Comparison of ENCODE assay signal across 10 cellular contexts in genomic region chr18:79577451-79578395, GRCh38.
A peak's percentile ranks its signal among the peaks of the same experiment; 100 is the strongest.
DNase-seq lines count a peak whose midpoint lies in the region; ATAC-seq lines count a peak whose summit lies in the region.
"Had no signal": no experiment of that assay in that cellular context is flagged by ENCODE, and none has a peak within 500 bp of the region (broad histone marks: within the 10 kb centered on the region; RNA-seq: fewer than 3 reads in every experiment).

No MANE protein-coding gene starts in this region.

- peaks cover 2% of the 10 kb centered on the region for H3K27me3 Mint-ChIP-seq in activated T-helper 1 cell treated with anti-CD3 and anti-CD28 coated beads, Interleukin-12 subunit alpha, Interleukin-12 subunit beta, Interleukin-2, Interleukin-4 antibody, amounts not matched to agents 30 ng/mL and 10 ng/mL and 1 ng/mL, durations not matched to agents 14 hours and 24 hours and 36 hours (ENCODE audit: insufficient read depth)

- no peaks in the 10 kb centered on the region for H3K4me1 Mint-ChIP-seq in stimulated activated effector memory CD8-positive, alpha-beta T cell treated with anti-CD3 and anti-CD28 coated beads, Interleukin-12 subunit alpha, Interleukin-12 subunit beta, amount 100 ng/mL, for 72 hours
- H3K4me1 Mint-ChIP-seq in activated T-helper 1 cell treated with anti-CD3 and anti-CD28 coated beads, Interleukin-12 subunit alpha, Interleukin-12 subunit beta, Interleukin-2, Interleukin-4 antibody, amounts not matched to agents 30 ng/mL and 10 ng/mL and 1 ng/mL, durations not matched to agents 14 hours and 24 hours and 36 hours (ENCODE audit: low read depth): no peaks in the 10 kb centered on the region

- peak overlapping the region; percentile 85 for H3K27ac ChIP-seq in SJCRH30
- H3K27ac ChIP-seq in effector memory CD4-positive, alpha-beta T cell (ENCODE audit: insufficient read depth, low read length, poor library complexity, severe bottlenecking): no peak overlapping the region
- H3K27ac ChIP-seq: cardiac muscle cell, psoas muscle had no signal

- H3K27ac Mint-ChIP-seq in stimulated activated effector memory CD8-positive, alpha-beta T cell treated with anti-CD3 and anti-CD28 coated beads, Interleukin-12 subunit alpha, Interleukin-12 subunit beta, amount 100 ng/mL, for 72 hours: no peak overlapping the region
- no peak overlapping the region for H3K27ac Mint-ChIP-seq in activated T-helper 1 cell treated with anti-CD3 and anti-CD28 coated beads, Interleukin-12 subunit alpha, Interleukin-12 subunit beta, Interleukin-2, Interleukin-4 antibody, amounts not matched to agents 30 ng/mL and 10 ng/mL and 1 ng/mL, durations not matched to agents 14 hours and 24 hours and 36 hours

- intact Hi-C loops in left ventricle myocardium superior (cut with micrococcal nuclease): no loop called here
- intact Hi-C loops in activated T-helper 1 cell treated with anti-CD3 and anti-CD28 coated beads, Interleukin-12 subunit alpha, Interleukin-12 subunit beta, Interleukin-2, Interleukin-4 antibody, amounts not matched to agents 30 ng/mL and 10 ng/mL and 1 ng/mL, durations not matched to agents 14 hours and 24 hours and 36 hours (cut with micrococcal nuclease): no loop called here

- peaks cover 6% of the 10 kb centered on the region; the same call in 1 of the 2 replicates for H3K9me3 ChIP-seq in SJCRH30 (replicated peaks)
- H3K9me3 ChIP-seq in effector memory CD4-positive, alpha-beta T cell (ENCODE audit: control insufficient read depth, low read length): peaks cover 12% of the 10 kb centered on the region

- ATAC-seq in left ventricle myocardium superior: peak; percentile 37
- peak; percentile 23 for ATAC-seq in stimulated activated effector memory CD8-positive, alpha-beta T cell treated with anti-CD3 and anti-CD28 coated beads, Interleukin-12 subunit alpha, Interleukin-12 subunit beta, amount 100 ng/mL, for 72 hours

- peaks cover 9% of the 10 kb centered on the region for H3K9me3 Mint-ChIP-seq in stimulated activated effector memory CD8-positive, alpha-beta T cell treated with anti-CD3 and anti-CD28 coated beads, Interleukin-12 subunit alpha, Interleukin-12 subunit beta, amount 100 ng/mL, for 72 hours
- H3K9me3 Mint-ChIP-seq in activated T-helper 1 cell treated with anti-CD3 and anti-CD28 coated beads, Interleukin-12 subunit alpha, Interleukin-12 subunit beta, Interleukin-2, Interleukin-4 antibody, amounts not matched to agents 30 ng/mL and 10 ng/mL and 1 ng/mL, durations not matched to agents 14 hours and 24 hours and 36 hours: peaks cover 10% of the 10 kb centered on the region

- no peaks in the 10 kb centered on the region for H3K27me3 ChIP-seq in SJCRH30
- no peaks in the 10 kb centered on the region for H3K27me3 ChIP-seq in effector memory CD4-positive, alpha-beta T cell (replicated peaks; ENCODE audit: control insufficient read depth, insufficient read depth, low read length, poor library complexity, severe bottlenecking)
- H3K27me3 ChIP-seq: cardiac muscle cell had no signal

- peaks cover 6% of the 10 kb centered on the region; the same call in 1 of the 2 replicates for H3K36me3 ChIP-seq in SJCRH30
- H3K36me3 ChIP-seq in effector memory CD4-positive, alpha-beta T cell (ENCODE audit: control insufficient read depth, insufficient read depth, low read length): no peaks in the 10 kb centered on the region
- H3K36me3 ChIP-seq: cardiac muscle cell had no signal

- no peak overlapping the region for H3K4me3 Mint-ChIP-seq in stimulated activated effector memory CD8-positive, alpha-beta T cell treated with anti-CD3 and anti-CD28 coated beads, Interleukin-12 subunit alpha, Interleukin-12 subunit beta, amount 100 ng/mL, for 72 hours
- H3K4me3 Mint-ChIP-seq in activated T-helper 1 cell treated with anti-CD3 and anti-CD28 coated beads, Interleukin-12 subunit alpha, Interleukin-12 subunit beta, Interleukin-2, Interleukin-4 antibody, amounts not matched to agents 30 ng/mL and 10 ng/mL and 1 ng/mL, durations not matched to agents 14 hours and 24 hours and 36 hours: no peak overlapping the region

- peak; percentile 28 for DNase-seq in activated CD4-positive, CD25-positive, alpha-beta regulatory T cell treated with anti-CD3 and anti-CD28 coated beads, Interleukin-2, amount 50 U/mL, for 72 hours
- no peak for DNase-seq in activated CD4-positive, CD25-positive, alpha-beta regulatory T cell (lab: John Stamatoyannopoulos, UW)
- DNase-seq in SJCRH30 (no peak), left ventricle myocardium superior (peak; percentile 68), D341Med (ENCODE audit: low spot score) (no peak)
- DNase-seq in stimulated activated effector memory CD8-positive, alpha-beta T cell treated with anti-CD3 and anti-CD28 coated beads, Interleukin-12 subunit alpha, Interleukin-12 subunit beta, amount 100 ng/mL, for 72 hours (ENCODE audit: low spot score in 2 of 2): no peak
- DNase-seq in effector memory CD4-positive, alpha-beta T cell: no peak
- no peak for DNase-seq in activated T-helper 1 cell treated with anti-CD3 and anti-CD28 coated beads, Interleukin-12 subunit alpha, Interleukin-12 subunit beta, Interleukin-2, Interleukin-4 antibody, amounts not matched to agents 30 ng/mL and 10 ng/mL and 1 ng/mL, durations not matched to agents 14 hours and 24 hours and 36 hours (ENCODE audit: low spot score)

- no peaks in the 10 kb centered on the region for H3K36me3 Mint-ChIP-seq in stimulated activated effector memory CD8-positive, alpha-beta T cell treated with anti-CD3 and anti-CD28 coated beads, Interleukin-12 subunit alpha, Interleukin-12 subunit beta, amount 100 ng/mL, for 72 hours
- peaks cover 4% of the 10 kb centered on the region for H3K36me3 Mint-ChIP-seq in activated T-helper 1 cell treated with anti-CD3 and anti-CD28 coated beads, Interleukin-12 subunit alpha, Interleukin-12 subunit beta, Interleukin-2, Interleukin-4 antibody, amounts not matched to agents 30 ng/mL and 10 ng/mL and 1 ng/mL, durations not matched to agents 14 hours and 24 hours and 36 hours (ENCODE audit: low read depth)

- peak overlapping the region; percentile 48 for H3K4me3 ChIP-seq in SJCRH30
- no peak overlapping the region for H3K4me3 ChIP-seq in effector memory CD4-positive, alpha-beta T cell (ENCODE audit: insufficient read depth, low read depth, low read length, poor library complexity, severe bottlenecking)
- H3K4me3 ChIP-seq: cardiac muscle cell had no signal

- peaks cover 23% of the 10 kb centered on the region for H3K4me1 ChIP-seq in SJCRH30
- H3K4me1 ChIP-seq in effector memory CD4-positive, alpha-beta T cell (ENCODE audit: control insufficient read depth, insufficient read depth, low read length, poor library complexity, severe bottlenecking): no peaks in the 10 kb centered on the region

Comparison
In these comparisons a context has a peak if more than half of its experiments do, and no peak if none do; other contexts are left out.
1. DNase-seq: peak in activated CD4-positive, CD25-positive, alpha-beta regulatory T cell treated with anti-CD3 and anti-CD28 coated beads, Interleukin-2, amount 50 U/mL, for 72 hours (single experiment) and left ventricle myocardium superior (single experiment); none in activated CD4-positive, CD25-positive, alpha-beta regulatory T cell (0 of 4), SJCRH30 (0 of 2), stimulated activated effector memory CD8-positive, alpha-beta T cell treated with anti-CD3 and anti-CD28 coated beads, Interleukin-12 subunit alpha, Interleukin-12 subunit beta, amount 100 ng/mL, for 72 hours (0 of 2), effector memory CD4-positive, alpha-beta T cell (0 of 3), D341Med (single experiment) and activated T-helper 1 cell treated with anti-CD3 and anti-CD28 coated beads, Interleukin-12 subunit alpha, Interleukin-12 subunit beta, Interleukin-2, Interleukin-4 antibody, amounts not matched to agents 30 ng/mL and 10 ng/mL and 1 ng/mL, durations not matched to agents 14 hours and 24 hours and 36 hours (single experiment).